ENCODE assay signal across 16 cellular contexts in the genomic region with DNA sequence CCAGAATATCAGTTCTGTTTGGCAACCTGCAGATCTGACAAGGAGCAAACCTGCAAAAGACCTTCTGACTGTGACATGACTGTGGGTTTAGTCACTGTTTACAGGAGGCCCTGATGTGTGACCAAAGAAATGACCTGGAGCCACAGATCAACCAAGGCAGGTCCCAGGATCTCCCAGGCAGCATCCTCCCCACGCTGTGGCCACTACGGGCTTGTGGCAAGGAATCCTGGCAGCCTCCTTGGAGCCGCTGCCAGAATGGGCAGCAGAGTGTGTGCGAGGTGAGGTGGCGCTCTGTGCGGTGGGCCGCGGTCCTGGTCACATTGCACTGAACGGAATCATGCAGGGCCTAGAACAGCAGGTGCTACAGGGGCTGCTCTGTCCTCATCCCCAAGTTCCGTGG.
"Had no signal": no experiment of that assay in that cellular context is flagged by ENCODE, and none has a peak within 500 bp of the region (broad histone marks: within the 10 kb centered on the region; RNA-seq: fewer than 3 reads in every experiment).

No MANE protein-coding gene starts in this region.

- H3K27ac ChIP-seq: parathyroid adenoma, sigmoid colon, testis, WERI-Rb-1 had no signal

- DNase-seq: activated CD4-positive, alpha-beta T cell treated with anti-CD3 and anti-CD28 coated beads for 1 hour; activated CD8-positive, alpha-beta memory T cell treated with anti-CD3 and anti-CD28 coated beads for 24 hours; activated effector memory CD4-positive, alpha-beta T cell treated with anti-CD3 and anti-CD28 coated beads, Interleukin-2, amount 50 U/mL, for 16 hours; activated naive CD4-positive, alpha-beta T cell treated with anti-CD3 and anti-CD28 coated beads, Interleukin-2, amount 50 U/mL, for 16 hours; activated T-cell treated with anti-CD3 and anti-CD28 coated beads, Interleukin-2, amount 50 U/mL, for 72 hours; aorta; effector CD8-positive, alpha-beta T cell; sigmoid colon; stimulated activated CD4-positive, alpha-beta T cell treated with anti-CD3 and anti-CD28 coated beads, Interleukin-4, amount 100 ng/mL, for 4 hours; T-helper 17 cell; testis; WERI-Rb-1 had no signal

- ATAC-seq: activated T-cell treated with anti-CD3 and anti-CD28 coated beads, Interleukin-2, amount 50 U/mL, for 72 hours; left lobe of liver; natural killer cell treated with Interleukin-12 subunit alpha and Interleukin-12 subunit beta and Interleukin-15 and Interleukin-18, amount 100 ng/mL, for 72 hours; stimulated activated memory B cell treated with anti-CD40 and anti-IgM and Interleukin-4, amounts not matched to agents 10 μg/mL and 1 μg/mL and 100 μg/mL, for 72 hours; T-helper 17 cell had no signal
